Comparison of ENCODE assay signal across 20 cellular contexts in genomic region chr16:23537390-23537789, GRCh38.
"Had no signal": no experiment of that assay in that cellular context is flagged by ENCODE, and none has a peak within 500 bp of the region (broad histone marks: within the 10 kb centered on the region; RNA-seq: fewer than 3 reads in every experiment).

No MANE protein-coding gene starts in this region.

- H3K4me3 ChIP-seq: heart right ventricle, lower lobe of right lung, sigmoid colon, thoracic aorta, upper lobe of left lung had no signal

- H3K27me3 Mint-ChIP-seq: activated naive CD8-positive, alpha-beta T cell treated with anti-CD3 and anti-CD28 coated beads, Interleukin-2, amount 10 ng/mL, durations not matched to agents 7 days and 5 days; naive B cell had no signal

- H3K27ac ChIP-seq: heart right ventricle, lower lobe of right lung, sigmoid colon, thoracic aorta, upper lobe of left lung had no signal

- H3K4me3 Mint-ChIP-seq: activated naive CD4-positive, alpha-beta T cell treated with anti-CD3 and anti-CD28 coated beads for 36 hours; activated naive CD8-positive, alpha-beta T cell treated with anti-CD3 and anti-CD28 coated beads, Interleukin-2, amount 10 ng/mL, durations not matched to agents 7 days and 5 days; activated T-cell treated with anti-CD3 and anti-CD28 coated beads, Interleukin-2, amount 50 U/mL, for 72 hours; neural crest cell had no signal

- ATAC-seq: activated T-cell treated with anti-CD3 and anti-CD28 coated beads, Interleukin-2, amount 50 U/mL, for 72 hours; heart right ventricle; left lobe of liver; lower lobe of right lung had no signal

- H3K9me3 Mint-ChIP-seq: activated naive CD4-positive, alpha-beta T cell treated with anti-CD3 and anti-CD28 coated beads for 36 hours; activated naive CD8-positive, alpha-beta T cell treated with anti-CD3 and anti-CD28 coated beads, Interleukin-2, amount 10 ng/mL, durations not matched to agents 7 days and 5 days; activated T-cell treated with anti-CD3 and anti-CD28 coated beads, Interleukin-2, amount 50 U/mL, for 72 hours; naive B cell; neural crest cell had no signal

- H3K4me1 ChIP-seq: lower lobe of right lung, sigmoid colon had no signal

- H3K4me1 Mint-ChIP-seq: neural crest cell had no signal

- H3K9me3 ChIP-seq: heart right ventricle, lower lobe of right lung, sigmoid colon, thoracic aorta, upper lobe of left lung had no signal

- H3K27me3 ChIP-seq: heart right ventricle, sigmoid colon, upper lobe of left lung had no signal

- DNase-seq: activated CD4-positive, alpha-beta T cell treated with anti-CD3 and anti-CD28 coated beads for 4 hours; activated effector memory CD4-positive, alpha-beta T cell treated with Interleukin-2 at 50 U/mL for 16 hours; activated naive CD4-positive, alpha-beta T cell treated with anti-CD3 and anti-CD28 coated beads for 36 hours; activated naive CD8-positive, alpha-beta T cell treated with anti-CD3 and anti-CD28 coated beads, Interleukin-2, amount 10 ng/mL, durations not matched to agents 7 days and 5 days; activated T-cell treated with anti-CD3 and anti-CD28 coated beads, Interleukin-2, amount 50 U/mL, for 72 hours; cerebellar nuclear complex; erythroblast; foreskin fibroblast; heart right ventricle; lower lobe of right lung; naive B cell; occipital lobe; sigmoid colon; stimulated activated CD4-positive, alpha-beta T cell treated with anti-CD3 and anti-CD28 coated beads, Interleukin-4, amount 100 ng/mL, for 1 hour; stimulated activated naive CD4-positive, alpha-beta T cell treated with Interleukin-2 at 50 U/mL for 16 hours; T-helper 9 cell; upper lobe of left lung had no signal

- H3K27ac Mint-ChIP-seq: activated naive CD4-positive, alpha-beta T cell treated with anti-CD3 and anti-CD28 coated beads for 36 hours; activated naive CD8-positive, alpha-beta T cell treated with anti-CD3 and anti-CD28 coated beads, Interleukin-2, amount 10 ng/mL, durations not matched to agents 7 days and 5 days; activated T-cell treated with anti-CD3 and anti-CD28 coated beads, Interleukin-2, amount 50 U/mL, for 72 hours; naive B cell had no signal
